40 cellular contexts compared by ENCODE assay signal in the genomic region with DNA sequence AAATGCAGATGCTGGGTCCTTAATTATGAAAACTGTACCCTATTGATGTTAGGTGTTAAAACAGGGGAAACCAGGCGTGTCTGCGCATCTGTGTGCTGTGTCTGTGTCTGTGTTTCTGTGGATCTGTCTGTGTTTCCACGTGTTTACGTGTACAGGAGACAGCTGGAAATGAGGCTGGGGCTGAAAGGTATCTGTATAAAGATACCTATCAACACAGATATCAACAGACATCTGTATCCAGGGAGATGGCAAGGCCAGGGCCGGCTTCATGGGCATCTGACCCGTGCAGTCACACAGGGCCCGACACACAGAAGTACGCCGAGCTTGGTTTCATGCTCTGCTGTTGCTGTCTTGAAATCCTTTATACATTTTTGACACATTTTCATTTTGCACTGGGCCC. TPM values are rescaled to one million over a fixed set of nuclear protein-coding genes. Genes with fewer than 3 reads are reported as not detected.
"Had no signal": no experiment of that assay in that cellular context is flagged by ENCODE, and none has a peak within 500 bp of the region (broad histone marks: within the 10 kb centered on the region; RNA-seq: fewer than 3 reads in every experiment).

No MANE protein-coding gene starts in this region.

- H3K27me3 ChIP-seq: ascending aorta, cardiac muscle cell had no signal

- H3K4me3 Mint-ChIP-seq: activated B cell treated with CpG ODN at 0.5 μM for 24 hours; activated CD4-positive, alpha-beta memory T cell treated with anti-CD3 and anti-CD28 coated beads for 36 hours; activated CD4-positive, alpha-beta T cell treated with anti-CD3 and anti-CD28 coated beads, Interleukin-2, amount 10 ng/mL, durations not matched to agents 24 days and 14 days; activated CD8-positive, alpha-beta T cell treated with anti-CD3 and anti-CD28 coated beads for 36 hours; activated naive CD4-positive, alpha-beta T cell treated with anti-CD3 and anti-CD28 coated beads, Interleukin-2, amount 10 ng/mL, durations not matched to agents 7 days and 5 days; activated naive CD4-positive, alpha-beta T cell treated with anti-CD3 and anti-CD28 coated beads, Interleukin-2, amount 50 U/mL, for 24 hours; activated naive CD8-positive, alpha-beta T cell; activated naive CD8-positive, alpha-beta T cell treated with anti-CD3 and anti-CD28 coated beads, Interleukin-2, amount 10 ng/mL, durations not matched to agents 7 days and 5 days; activated naive CD8-positive, alpha-beta T cell treated with anti-CD3 and anti-CD28 coated beads, Interleukin-2, amount 50 U/mL, for 24 hours; activated T-cell treated with anti-CD3 and anti-CD28 coated beads, Interleukin-2, amount 50 U/mL, for 4 hours; activated T-cell treated with anti-CD3 and anti-CD28 coated beads, Interleukin-2, amount 50 U/mL, for 72 hours; activated T-helper 1 cell treated with anti-CD3 and anti-CD28 coated beads, Interleukin-12 subunit alpha, Interleukin-12 subunit beta, Interleukin-2, Interleukin-4 antibody, amounts not matched to agents 30 ng/mL and 10 ng/mL and 1 ng/mL, durations not matched to agents 14 hours and 24 hours and 36 hours; activated T-helper 17 cell treated with anti-CD3 and anti-CD28 coated beads, Interleukin-2, amount 50 U/mL, for 72 hours; brain; central memory CD8-positive, alpha-beta T cell; T-helper 1 cell treated with Interleukin-12 subunit alpha and Interleukin-12 subunit beta and Interleukin-4 antibody, amounts not matched to agents 30 μg/mL and 1 μg/mL, for 36 hours; T-helper 2 cell treated with Interferon-gamma antibody and Interleukin-4, amounts not matched to agents 5 μg/mL and 100 μg/mL, for 36 hours had no signal

- H3K9me3 Mint-ChIP-seq: activated B cell treated with CpG ODN at 0.5 μM for 24 hours; activated CD4-positive, alpha-beta memory T cell treated with anti-CD3 and anti-CD28 coated beads for 36 hours; activated CD4-positive, alpha-beta T cell treated with anti-CD3 and anti-CD28 coated beads, Interleukin-2, amount 10 ng/mL, durations not matched to agents 24 days and 14 days; activated CD8-positive, alpha-beta T cell treated with anti-CD3 and anti-CD28 coated beads for 36 hours; activated naive CD4-positive, alpha-beta T cell treated with anti-CD3 and anti-CD28 coated beads, Interleukin-2, amount 10 ng/mL, durations not matched to agents 7 days and 5 days; activated naive CD4-positive, alpha-beta T cell treated with anti-CD3 and anti-CD28 coated beads, Interleukin-2, amount 50 U/mL, for 24 hours; activated naive CD8-positive, alpha-beta T cell treated with anti-CD3 and anti-CD28 coated beads, Interleukin-2, amount 10 ng/mL, durations not matched to agents 7 days and 5 days; activated naive CD8-positive, alpha-beta T cell treated with anti-CD3 and anti-CD28 coated beads, Interleukin-2, amount 50 U/mL, for 24 hours; activated T-cell treated with anti-CD3 and anti-CD28 coated beads, Interleukin-2, amount 50 U/mL, for 4 hours; activated T-cell treated with anti-CD3 and anti-CD28 coated beads, Interleukin-2, amount 50 U/mL, for 72 hours; activated T-helper 1 cell treated with anti-CD3 and anti-CD28 coated beads, Interleukin-12 subunit alpha, Interleukin-12 subunit beta, Interleukin-2, Interleukin-4 antibody, amounts not matched to agents 30 ng/mL and 10 ng/mL and 1 ng/mL, durations not matched to agents 14 hours and 24 hours and 36 hours; activated T-helper 17 cell treated with anti-CD3 and anti-CD28 coated beads, Interleukin-2, amount 50 U/mL, for 72 hours; brain; central memory CD8-positive, alpha-beta T cell; T-helper 1 cell treated with Interleukin-12 subunit alpha and Interleukin-12 subunit beta and Interleukin-4 antibody, amounts not matched to agents 30 μg/mL and 1 μg/mL, for 36 hours; T-helper 2 cell treated with Interferon-gamma antibody and Interleukin-4, amounts not matched to agents 5 μg/mL and 100 μg/mL, for 36 hours had no signal

- H3K36me3 ChIP-seq: ascending aorta, cardiac muscle cell had no signal

- H3K4me3 ChIP-seq: ascending aorta, cardiac muscle cell had no signal

- DNase-seq: activated B cell treated with CpG ODN at 0.5 μM for 24 hours; activated CD4-positive, alpha-beta memory T cell treated with anti-CD3 and anti-CD28 coated beads for 36 hours; activated CD4-positive, alpha-beta T cell treated with anti-CD3 and anti-CD28 coated beads for 4 hours; activated CD4-positive, alpha-beta T cell treated with anti-CD3 and anti-CD28 coated beads, Interleukin-2, amount 10 ng/mL, durations not matched to agents 24 days and 14 days; activated CD4-positive, alpha-beta T cell treated with anti-CD3 and anti-CD28 coated beads, Interleukin-2, amount 50 U/mL, for 1 hour; activated CD4-positive, alpha-beta T cell treated with anti-CD3 and anti-CD28 coated beads, Interleukin-2, amount 50 U/mL, for 4 hours; activated CD4-positive, CD25-positive, alpha-beta regulatory T cell treated with anti-CD3 and anti-CD28 coated beads, Interleukin-2, amount 50 U/mL, for 72 hours; activated CD8-positive, alpha-beta memory T cell treated with anti-CD3 and anti-CD28 coated beads, Interleukin-2, amount 50 U/mL, for 4 hours; activated CD8-positive, alpha-beta T cell treated with anti-CD3 and anti-CD28 coated beads for 36 hours; activated effector memory CD4-positive, alpha-beta T cell treated with anti-CD3 and anti-CD28 coated beads, Interleukin-2, amount 50 U/mL, for 16 hours; activated naive CD4-positive, alpha-beta T cell treated with anti-CD3 and anti-CD28 coated beads, Interleukin-2, amount 10 ng/mL, durations not matched to agents 7 days and 5 days; activated naive CD4-positive, alpha-beta T cell treated with Interleukin-2 at 50 U/mL for 16 hours; activated naive CD8-positive, alpha-beta T cell treated with anti-CD3 and anti-CD28 coated beads, Interleukin-2, amount 10 ng/mL, durations not matched to agents 7 days and 5 days; activated naive CD8-positive, alpha-beta T cell treated with anti-CD3 and anti-CD28 coated beads, Interleukin-2, amount 50 U/mL, for 24 hours; activated T-cell treated with anti-CD3 and anti-CD28 coated beads for 4 hours; activated T-cell treated with anti-CD3 and anti-CD28 coated beads, Interleukin-2, amount 50 U/mL, for 1 hour; activated T-cell treated with anti-CD3 and anti-CD28 coated beads, Interleukin-2, amount 50 U/mL, for 4 hours; activated T-cell treated with anti-CD3 and anti-CD28 coated beads, Interleukin-2, amount 50 U/mL, for 72 hours; amygdala; anterior cingulate cortex; caudate nucleus; cerebellar nuclear complex; T-helper 1 cell; T-helper 2 cell; T-helper 9 cell had no signal

- H3K4me1 ChIP-seq: ascending aorta had no signal

- H3K36me3 Mint-ChIP-seq: activated CD4-positive, alpha-beta memory T cell treated with anti-CD3 and anti-CD28 coated beads for 36 hours; activated naive CD4-positive, alpha-beta T cell treated with anti-CD3 and anti-CD28 coated beads, Interleukin-2, amount 10 ng/mL, durations not matched to agents 7 days and 5 days; activated naive CD4-positive, alpha-beta T cell treated with anti-CD3 and anti-CD28 coated beads, Interleukin-2, amount 50 U/mL, for 24 hours; activated naive CD8-positive, alpha-beta T cell; activated naive CD8-positive, alpha-beta T cell treated with anti-CD3 and anti-CD28 coated beads, Interleukin-2, amount 10 ng/mL, durations not matched to agents 7 days and 5 days had no signal

- H3K4me1 Mint-ChIP-seq: activated B cell treated with CpG ODN at 0.5 μM for 24 hours; activated CD4-positive, alpha-beta T cell treated with anti-CD3 and anti-CD28 coated beads, Interleukin-2, amount 10 ng/mL, durations not matched to agents 24 days and 14 days; activated naive CD4-positive, alpha-beta T cell treated with anti-CD3 and anti-CD28 coated beads, Interleukin-2, amount 10 ng/mL, durations not matched to agents 7 days and 5 days; activated naive CD4-positive, alpha-beta T cell treated with anti-CD3 and anti-CD28 coated beads, Interleukin-2, amount 50 U/mL, for 24 hours; activated naive CD8-positive, alpha-beta T cell treated with anti-CD3 and anti-CD28 coated beads, Interleukin-2, amount 10 ng/mL, durations not matched to agents 7 days and 5 days; activated naive CD8-positive, alpha-beta T cell treated with anti-CD3 and anti-CD28 coated beads, Interleukin-2, amount 50 U/mL, for 24 hours; activated T-helper 17 cell treated with anti-CD3 and anti-CD28 coated beads, Interleukin-2, amount 50 U/mL, for 72 hours; central memory CD8-positive, alpha-beta T cell had no signal

- H3K27ac ChIP-seq: ascending aorta, cardiac muscle cell, VCaP had no signal

- H3K27me3 Mint-ChIP-seq: activated naive CD4-positive, alpha-beta T cell treated with anti-CD3 and anti-CD28 coated beads, Interleukin-2, amount 50 U/mL, for 24 hours; activated naive CD8-positive, alpha-beta T cell had no signal

- ATAC-seq: activated CD8-positive, alpha-beta T cell treated with anti-CD3 and anti-CD28 coated beads for 36 hours; activated naive CD8-positive, alpha-beta T cell treated with anti-CD3 and anti-CD28 coated beads, Interleukin-2, amount 50 U/mL, for 24 hours; activated T-cell treated with anti-CD3 and anti-CD28 coated beads, Interleukin-2, amount 50 U/mL, for 4 hours; activated T-cell treated with anti-CD3 and anti-CD28 coated beads, Interleukin-2, amount 50 U/mL, for 72 hours; activated T-helper 17 cell treated with anti-CD3 and anti-CD28 coated beads, Interleukin-2, amount 50 U/mL, for 72 hours had no signal

- H3K27ac Mint-ChIP-seq: activated B cell treated with CpG ODN at 0.5 μM for 24 hours; activated CD4-positive, alpha-beta memory T cell treated with anti-CD3 and anti-CD28 coated beads for 36 hours; activated CD4-positive, alpha-beta T cell treated with anti-CD3 and anti-CD28 coated beads, Interleukin-2, amount 10 ng/mL, durations not matched to agents 24 days and 14 days; activated CD8-positive, alpha-beta T cell treated with anti-CD3 and anti-CD28 coated beads for 36 hours; activated naive CD4-positive, alpha-beta T cell treated with anti-CD3 and anti-CD28 coated beads, Interleukin-2, amount 10 ng/mL, durations not matched to agents 7 days and 5 days; activated naive CD4-positive, alpha-beta T cell treated with anti-CD3 and anti-CD28 coated beads, Interleukin-2, amount 50 U/mL, for 24 hours; activated naive CD8-positive, alpha-beta T cell; activated naive CD8-positive, alpha-beta T cell treated with anti-CD3 and anti-CD28 coated beads, Interleukin-2, amount 10 ng/mL, durations not matched to agents 7 days and 5 days; activated naive CD8-positive, alpha-beta T cell treated with anti-CD3 and anti-CD28 coated beads, Interleukin-2, amount 50 U/mL, for 24 hours; activated T-cell treated with anti-CD3 and anti-CD28 coated beads, Interleukin-2, amount 50 U/mL, for 72 hours; activated T-helper 1 cell treated with anti-CD3 and anti-CD28 coated beads, Interleukin-12 subunit alpha, Interleukin-12 subunit beta, Interleukin-2, Interleukin-4 antibody, amounts not matched to agents 30 ng/mL and 10 ng/mL and 1 ng/mL, durations not matched to agents 14 hours and 24 hours and 36 hours; activated T-helper 17 cell treated with anti-CD3 and anti-CD28 coated beads, Interleukin-2, amount 50 U/mL, for 72 hours; brain; T-helper 1 cell treated with Interleukin-12 subunit alpha and Interleukin-12 subunit beta and Interleukin-4 antibody, amounts not matched to agents 30 μg/mL and 1 μg/mL, for 36 hours; T-helper 2 cell treated with Interferon-gamma antibody and Interleukin-4, amounts not matched to agents 5 μg/mL and 100 μg/mL, for 36 hours had no signal

- H3K9me3 ChIP-seq: ascending aorta had no signal

- FAIRE-seq: TTC549 had no signal

RNA-seq across cellular contexts. Expression of a gene that starts 48.6 kb away (rescaled TPM):
- total RNA-seq: activated B cell treated with CpG ODN at 0.5 μM for 24 hours; activated CD4-positive, alpha-beta memory T cell treated with anti-CD3 and anti-CD28 coated beads for 36 hours; activated CD8-positive, alpha-beta memory T cell treated with anti-CD3 and anti-CD28 coated beads for 36 hours; activated CD8-positive, alpha-beta T cell treated with anti-CD3 and anti-CD28 coated beads for 36 hours; activated naive CD8-positive, alpha-beta T cell treated with anti-CD3 and anti-CD28 coated beads, Interleukin-2, amount 10 ng/mL, durations not matched to agents 7 days and 5 days; activated T-helper 17 cell treated with anti-CD3 and anti-CD28 coated beads, Interleukin-2, amount 50 U/mL, for 72 hours; ascending aorta; bronchial epithelial cell; chondrocyte had no signal
